8 cellular contexts compared by ENCODE assay signal in genomic region chr15:29668120-29668602, GRCh38.
A peak's percentile ranks its signal among the peaks of the same experiment; 100 is the strongest.
DNase-seq lines count a peak whose midpoint lies in the region; ATAC-seq and TF ChIP-seq lines count a peak whose summit lies in the region.

No MANE protein-coding gene starts in this region.

- no peak overlapping the region for H3K4me3 ChIP-seq in right cardiac atrium (ENCODE audit: low read length)
- no peak overlapping the region for H3K4me3 ChIP-seq in retinal pigment epithelial cell (ENCODE audit: low read length)

- intact Hi-C loops in right cardiac atrium (cut with DNase I): loop anchor here in 1 of 4 donors (10.0 kb wide), 1 partner anchor 407 kb away; no protein-coding TSS in a partner anchor

- DNase-seq in DMS53 (lab: John Stamatoyannopoulos, UW) (peak; percentile 94), HEK293T (ENCODE audit: extremely low spot score) (peak; percentile 76), NCI-H774 (lab: John Stamatoyannopoulos, UW) (peak; percentile 75), anterior cingulate cortex (lab: John Stamatoyannopoulos, UW) (peak in 39 of 58 donors; percentile 15 to 79 (median 48)), right cardiac atrium (peak; percentile 62 to 76 (median 71)), retinal pigment epithelial cell (ENCODE audit: low read depth) (peak; percentile 62), cerebellar nuclear complex (lab: John Stamatoyannopoulos, UW) (no peak)

- H3K27ac ChIP-seq in right cardiac atrium (ENCODE audit: low read length): no peak overlapping the region

- POLR2A ChIA-PET in HEK293T (lab: Yijun Ruan, JAX): no interaction called here

- peak; percentile 79 for TF ChIP-seq CTCF in retinal pigment epithelial cell (conservative IDR thresholded peaks at IDR 0.05; ENCODE audit: low read depth, low read length)

- CTCF ChIA-PET in HEK293T (lab: Yijun Ruan, JAX): no interaction called here

- H3K9me3 ChIP-seq in right cardiac atrium (ENCODE audit: control insufficient read depth, low read length): no peaks in the 10 kb centered on the region

- 42% methylated on average over 15 of the region's 15 CpGs for WGBS in right cardiac atrium

- ATAC-seq in right cardiac atrium (peak; percentile 86 to 95), GM18873 (IDR thresholded peaks at IDR 0.05; ENCODE audit: low FRiP score, unreplicated experiment) (no peak)

- H3K4me1 ChIP-seq in right cardiac atrium (ENCODE audit: control insufficient read depth, insufficient read depth, low read length): no peaks in the 10 kb centered on the region

- no peaks in the 10 kb centered on the region for H3K27me3 ChIP-seq in right cardiac atrium (ENCODE audit: control insufficient read depth, insufficient read depth)

TF ChIP-seq in HEK293T, 16 proteins besides CTCF, POLR2A, EP300 and RAD21:
- TF ChIP-seq SP1 (IDR thresholded peaks at IDR 0.05) (no peak), HDGF (IDR thresholded peaks at IDR 0.05; ENCODE audit: borderline replicate concordance) (no peak), ARNT (IDR thresholded peaks at IDR 0.05) (no peak), CTBP1 (IDR thresholded peaks at IDR 0.05; ENCODE audit: borderline replicate concordance) (no peak), NFRKB (IDR thresholded peaks at IDR 0.05) (no peak), TARDBP (IDR thresholded peaks at IDR 0.05) (no peak), FOXA1 (IDR thresholded peaks at IDR 0.05) (no peak), FOXM1 (IDR thresholded peaks at IDR 0.05; ENCODE audit: borderline replicate concordance) (no peak), PKNOX1 (IDR thresholded peaks at IDR 0.05) (no peak), ELF4 (IDR thresholded peaks at IDR 0.05) (no peak), ZNF384 (IDR thresholded peaks at IDR 0.05) (no peak), FOXK2 (IDR thresholded peaks at IDR 0.05) (no peak), SUZ12 (IDR thresholded peaks at IDR 0.05) (no peak), BHLHE40 (IDR thresholded peaks at IDR 0.05; ENCODE audit: borderline replicate concordance) (no peak)
TF ChIP-seq in HEK293T: peak in this region for 0.

Comparison
In these comparisons a context has a peak if more than half of its experiments do, and no peak if none do; other contexts are left out.
1. DNase-seq: peak in DMS53 (single experiment), HEK293T (single experiment), NCI-H774 (single experiment), anterior cingulate cortex (39 of 58), right cardiac atrium (3 of 3) and retinal pigment epithelial cell (single experiment); none in cerebellar nuclear complex (0 of 2).